In the genomic region with DNA sequence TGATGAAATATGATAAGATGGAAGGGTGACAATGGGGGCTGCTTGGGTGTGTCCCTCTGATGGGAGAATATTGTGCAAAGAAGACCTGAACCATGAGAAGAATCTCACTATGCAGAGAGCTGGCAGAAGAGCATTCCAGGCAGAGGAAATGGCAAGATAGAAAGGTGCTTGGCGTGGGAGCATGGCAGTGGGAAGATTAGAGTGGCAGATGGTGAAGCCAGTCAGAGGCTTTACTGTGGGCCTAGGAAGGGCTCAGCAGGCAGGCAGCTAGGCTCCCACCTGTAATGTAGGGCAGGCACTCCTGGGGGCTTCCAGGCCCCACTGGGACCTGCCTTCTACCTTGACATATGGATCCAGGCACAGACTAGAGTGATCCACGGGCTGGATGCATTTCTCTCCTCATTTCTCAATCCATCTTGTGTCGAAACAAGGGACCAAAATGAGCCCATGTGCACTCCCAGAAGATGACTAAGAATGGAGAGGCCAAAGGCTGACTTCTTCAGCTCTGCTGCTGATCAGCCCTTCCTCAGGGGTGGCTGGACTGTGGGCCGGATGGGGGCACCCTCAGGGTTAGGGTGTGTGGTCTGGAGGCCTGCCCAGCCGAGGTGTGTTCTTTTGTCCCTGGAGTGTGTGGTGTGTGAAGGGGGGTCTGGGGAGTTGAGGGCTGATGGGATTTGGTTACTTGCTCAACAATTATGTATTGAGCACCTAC, we compare ENCODE assay signal across 13 cellular contexts.
DNase-seq lines count a peak whose midpoint lies in the region; ATAC-seq, FAIRE-seq and TF ChIP-seq lines count a peak whose summit lies in the region.
"Had no signal": no experiment of that assay in that cellular context is flagged by ENCODE, and none has a peak within 500 bp of the region (broad histone marks: within the 10 kb centered on the region; RNA-seq: fewer than 3 reads in every experiment).

No MANE protein-coding gene starts in this region.

- no peak overlapping the region for H3K4me3 Mint-ChIP-seq in activated T-cell treated with anti-CD3 and anti-CD28 coated beads, Interleukin-2, amount 50 U/mL, for 72 hours
- H3K4me3 Mint-ChIP-seq: stimulated activated naive B cell treated with anti-CD40 and anti-IgM and Interleukin-4, amounts not matched to agents 10 μg/mL and 1 μg/mL and 100 μg/mL, for 72 hours; T-helper 17 cell had no signal

- H3K4me3 ChIP-seq in foreskin fibroblast (ENCODE audit: low read depth in 1 of 2, low read length in 2 of 2): no peak overlapping the region

- H3K36me3 Mint-ChIP-seq in activated T-cell treated with anti-CD3 and anti-CD28 coated beads, Interleukin-2, amount 50 U/mL, for 72 hours (ENCODE audit: insufficient read depth in 2 of 2): no peaks in the 10 kb centered on the region
- H3K36me3 Mint-ChIP-seq: stimulated activated naive B cell treated with anti-CD40 and anti-IgM and Interleukin-4, amounts not matched to agents 10 μg/mL and 1 μg/mL and 100 μg/mL, for 72 hours had no signal

- TF ChIP-seq CTCF in foreskin fibroblast (IDR thresholded peaks at IDR 0.05; ENCODE audit: low read depth, low read length): no peak

- peaks cover 8% of the 10 kb centered on the region for H3K4me1 Mint-ChIP-seq in activated T-cell treated with anti-CD3 and anti-CD28 coated beads, Interleukin-2, amount 50 U/mL, for 72 hours (ENCODE audit: low read depth)
- H3K4me1 Mint-ChIP-seq: stimulated activated naive B cell treated with anti-CD40 and anti-IgM and Interleukin-4, amounts not matched to agents 10 μg/mL and 1 μg/mL and 100 μg/mL, for 72 hours had no signal

- no peak overlapping the region for H3K27ac Mint-ChIP-seq in activated T-cell treated with anti-CD3 and anti-CD28 coated beads, Interleukin-2, amount 50 U/mL, for 72 hours
- H3K27ac Mint-ChIP-seq: stimulated activated naive B cell treated with anti-CD40 and anti-IgM and Interleukin-4, amounts not matched to agents 10 μg/mL and 1 μg/mL and 100 μg/mL, for 72 hours; T-helper 17 cell had no signal

- ATAC-seq in activated T-cell treated with anti-CD3 and anti-CD28 coated beads, Interleukin-2, amount 50 U/mL, for 72 hours (replicated peaks in 1 of 2): no peak
- no peak for ATAC-seq in HG02970 (IDR thresholded peaks at IDR 0.05; ENCODE audit: low FRiP score, unreplicated experiment)
- ATAC-seq: stimulated activated naive B cell treated with anti-CD40 and anti-IgM and Interleukin-4, amounts not matched to agents 10 μg/mL and 1 μg/mL and 100 μg/mL, for 72 hours; T-helper 17 cell had no signal

- FAIRE-seq in GM12891 (lab: Jason Lieb, UNC): no peak

- TF ChIP-seq POLR2A in GM12891 (IDR thresholded peaks at IDR 0.05; ENCODE audit: low read depth, low read length): no peak

- DNase-seq in AG08396 (ENCODE audit: low spot score) (peak; percentile 22), HS-5 (ENCODE audit: low read depth) (peak; percentile 57), SKM-1 treated with dmso at 0.1 percent for 144 hours (lab: John Stamatoyannopoulos, UW; ENCODE audit: unreplicated experiment) (peak; percentile 92), foreskin fibroblast (peak; percentile 34), GM12891 (ENCODE audit: insufficient read length, low spot score) (no peak)
- DNase-seq in activated T-cell treated with anti-CD3 and anti-CD28 coated beads, Interleukin-2, amount 50 U/mL, for 72 hours: no peak
- no peak for DNase-seq in activated naive CD4-positive, alpha-beta T cell (lab: John Stamatoyannopoulos, UW)
- DNase-seq: head of caudate nucleus; NCI-H187; stimulated activated CD4-positive, alpha-beta T cell treated with anti-CD3 and anti-CD28 coated beads, Interleukin-2, amount 100 ng/mL, for 24 hours; stimulated activated naive B cell treated with anti-CD40 and anti-IgM and Interleukin-4, amounts not matched to agents 10 μg/mL and 1 μg/mL and 100 μg/mL, for 72 hours; T-helper 17 cell had no signal

- no peaks in the 10 kb centered on the region for H3K9me3 Mint-ChIP-seq in activated T-cell treated with anti-CD3 and anti-CD28 coated beads, Interleukin-2, amount 50 U/mL, for 72 hours
- H3K9me3 Mint-ChIP-seq: stimulated activated naive B cell treated with anti-CD40 and anti-IgM and Interleukin-4, amounts not matched to agents 10 μg/mL and 1 μg/mL and 100 μg/mL, for 72 hours had no signal

- H3K27me3 Mint-ChIP-seq in activated T-cell treated with anti-CD3 and anti-CD28 coated beads, Interleukin-2, amount 50 U/mL, for 72 hours (ENCODE audit: low read depth): no peaks in the 10 kb centered on the region
- H3K27me3 Mint-ChIP-seq: T-helper 17 cell had no signal

TF ChIP-seq in GM12891, 5 proteins besides CTCF, POLR2A, EP300 and RAD21:
- TF ChIP-seq SPI1 (IDR thresholded peaks at IDR 0.05; ENCODE audit: low read depth, low read length) (no peak), TAF1 (IDR thresholded peaks at IDR 0.05; ENCODE audit: low read depth, low read length) (no peak), POLR2AphosphoS5 (IDR thresholded peaks at IDR 0.05; ENCODE audit: low read depth, low read length) (no peak), POU2F2 (IDR thresholded peaks at IDR 0.05; ENCODE audit: low read depth, low read length) (no peak), PAX5 (IDR thresholded peaks at IDR 0.05; ENCODE audit: insufficient read depth, low read length, severe bottlenecking) (no peak)
TF ChIP-seq in GM12891: peak in this region for 0.

Comparison
In these comparisons a context has a peak if more than half of its experiments do, and no peak if none do; other contexts are left out.
1. DNase-seq: peak in AG08396 (single experiment), HS-5 (single experiment), SKM-1 treated with dmso at 0.1 percent for 144 hours (single experiment) and foreskin fibroblast (2 of 2); none in activated T-cell treated with anti-CD3 and anti-CD28 coated beads, Interleukin-2, amount 50 U/mL, for 72 hours (0 of 2), GM12891 (single experiment) and activated naive CD4-positive, alpha-beta T cell (0 of 4).